ENCODE assay signal across 11 cellular contexts in the genomic region with DNA sequence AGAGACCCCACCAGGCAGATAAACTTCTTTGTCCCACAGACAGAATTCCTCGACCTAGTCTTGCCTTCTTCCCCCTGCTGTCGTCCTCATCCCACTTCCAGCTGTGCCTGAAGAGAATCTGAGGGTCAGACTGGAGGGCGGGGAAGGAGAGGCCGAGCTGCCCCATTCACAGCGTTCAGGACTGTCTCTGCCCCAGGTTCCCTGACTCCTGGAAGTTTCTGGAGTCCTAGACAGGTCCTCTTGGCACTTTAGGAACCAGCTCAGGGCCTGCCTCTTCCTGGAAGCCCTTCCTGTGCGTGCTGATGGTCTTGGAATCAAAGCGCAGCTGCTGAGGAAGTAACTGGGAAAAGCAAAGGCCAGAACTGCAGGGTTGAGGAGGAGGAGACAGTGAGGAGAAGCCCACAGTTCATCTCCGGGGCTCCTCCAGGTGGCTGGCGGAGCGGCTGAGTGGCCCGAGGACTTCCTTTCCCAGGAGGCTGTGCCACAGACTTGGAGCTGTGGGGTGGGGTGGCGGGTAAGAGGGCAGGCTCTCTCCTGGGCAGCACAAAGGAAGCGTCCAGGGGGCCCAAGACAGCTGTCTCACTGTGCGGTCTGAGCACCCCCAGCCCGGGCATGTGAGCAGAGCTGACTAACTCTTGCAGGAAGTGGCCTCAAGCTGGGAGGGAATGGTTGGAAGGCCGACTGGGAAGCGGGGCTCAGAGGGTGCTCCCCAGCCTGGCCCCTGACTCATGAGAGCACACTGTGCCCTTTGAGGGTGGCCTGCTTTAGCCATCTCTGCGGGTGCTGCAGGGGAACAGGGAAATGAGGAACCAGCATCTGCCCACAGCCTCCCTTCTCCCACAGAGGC. TPM values are rescaled to one million over a fixed set of nuclear protein-coding genes. Genes with fewer than 3 reads are reported as not detected.
DNase-seq lines count a peak whose midpoint lies in the region; ATAC-seq and TF ChIP-seq lines count a peak whose summit lies in the region.
"Had no signal": no experiment of that assay in that cellular context is flagged by ENCODE, and none has a peak within 500 bp of the region (broad histone marks: within the 10 kb centered on the region; RNA-seq: fewer than 3 reads in every experiment).

No MANE protein-coding gene starts in this region.

- H3K36me3 ChIP-seq in GM23338 (ENCODE audit: insufficient read depth), result no peaks in the 10 kb centered on the region
- H3K36me3 ChIP-seq in esophagus squamous epithelium, result no peaks in the 10 kb centered on the region

- intact Hi-C loops in esophagus squamous epithelium (cut with DNase I), result no loop called here

- TF ChIP-seq CTCF in GM23338 (conservative IDR thresholded peaks at IDR 0.05; ENCODE audit: low read depth in 2 of 2) (no peak), esophagus squamous epithelium (IDR thresholded peaks at IDR 0.05) (no peak), osteocyte (IDR thresholded peaks at IDR 0.05) (no peak)

- peak; percentile 11; the same call in 2 of the 3 replicates for ATAC-seq in GM23338
- no peak for ATAC-seq in GM21381 (IDR thresholded peaks at IDR 0.05; ENCODE audit: unreplicated experiment)
- ATAC-seq in activated naive CD4-positive, alpha-beta T cell treated with anti-CD3 and anti-CD28 coated beads, Interleukin-2, amount 50 U/mL, for 72 hours, result no peak
- ATAC-seq: natural killer cell had no signal

- no peaks in the 10 kb centered on the region for H3K9me3 ChIP-seq in esophagus squamous epithelium

- WGBS in esophagus squamous epithelium, 2 donors, result 66 to 90% methylated on average over 8 to 14 of the region's 18 CpGs

- H3K4me2 ChIP-seq in GM23338, result no peak overlapping the region

- peaks cover 41% of the 10 kb centered on the region for H3K4me1 Mint-ChIP-seq in GM23338
- peaks cover 41% of the 10 kb centered on the region for H3K4me1 Mint-ChIP-seq in osteocyte (ENCODE audit: unreplicated experiment)
- H3K4me1 Mint-ChIP-seq: natural killer cell had no signal

- H3K4me1 ChIP-seq in GM23338 (ENCODE audit: insufficient read depth), result peaks cover 10% of the 10 kb centered on the region; the same call in 1 of the 2 replicates
- peaks cover 32 to 100% (median 35%) of the 10 kb centered on the region in 3 donors for H3K4me1 ChIP-seq in esophagus squamous epithelium

- H2AFZ ChIP-seq in GM23338, result peak overlapping the region; percentile 63

- peaks cover 6% of the 10 kb centered on the region for H3K27me3 Mint-ChIP-seq in GM23338 (ENCODE audit: insufficient read depth, low read depth, poor library complexity)
- no peaks in the 10 kb centered on the region for H3K27me3 Mint-ChIP-seq in osteocyte (ENCODE audit: unreplicated experiment)

- TF ChIP-seq POLR2A in esophagus squamous epithelium (IDR thresholded peaks at IDR 0.05), result no peak

- H3K9me2 ChIP-seq in GM23338 (ENCODE audit: insufficient read depth), result no peaks in the 10 kb centered on the region

- no peaks in the 10 kb centered on the region for H4K20me1 ChIP-seq in GM23338 (replicated peaks; ENCODE audit: insufficient read depth)

- H3K79me2 ChIP-seq in GM23338 (replicated peaks; ENCODE audit: insufficient read depth), result no peaks in the 10 kb centered on the region

- H3F3A ChIP-seq in GM23338 (replicated peaks; ENCODE audit: low read depth), result 0 out of 2 replicates have a peak, but pooled peaks cover 1% of the 10 kb centered on the region

- H3K4me3 ChIP-seq in GM23338, result no peak overlapping the region
- no peak overlapping the region for H3K4me3 ChIP-seq in esophagus squamous epithelium

- no peak overlapping the region for H3K27ac ChIP-seq in GM23338 (ENCODE audit: low read depth)
- peak overlapping the region in 3 of 4 donors; percentile 43 to 93 (median 91) for H3K27ac ChIP-seq in esophagus squamous epithelium

- no peaks in the 10 kb centered on the region for H3K9me3 Mint-ChIP-seq in GM23338
- no peaks in the 10 kb centered on the region for H3K9me3 Mint-ChIP-seq in osteocyte (ENCODE audit: unreplicated experiment)
- no peaks in the 10 kb centered on the region for H3K9me3 Mint-ChIP-seq in activated naive CD4-positive, alpha-beta T cell treated with anti-CD3 and anti-CD28 coated beads, Interleukin-2, amount 50 U/mL, for 72 hours
- H3K9me3 Mint-ChIP-seq: activated naive CD4-positive, alpha-beta T cell treated with anti-CD3 and anti-CD28 coated beads for 36 hours; natural killer cell had no signal

- H3K36me3 Mint-ChIP-seq in GM23338 (ENCODE audit: low read depth), result no peaks in the 10 kb centered on the region
- no peaks in the 10 kb centered on the region for H3K36me3 Mint-ChIP-seq in osteocyte (ENCODE audit: unreplicated experiment)
- no peaks in the 10 kb centered on the region for H3K36me3 Mint-ChIP-seq in activated naive CD4-positive, alpha-beta T cell treated with anti-CD3 and anti-CD28 coated beads, Interleukin-2, amount 50 U/mL, for 72 hours
- H3K36me3 Mint-ChIP-seq: natural killer cell had no signal

- DNase-seq in GM23338 (ENCODE audit: low spot score), result no peak
- DNase-seq in RKO (ENCODE audit: low spot score), result peak; percentile 15
- DNase-seq in esophagus squamous epithelium (lab: John Stamatoyannopoulos, UW), result no peak
- DNase-seq in osteocyte (ENCODE audit: extremely low spot score, unreplicated experiment), result no peak
- DNase-seq in OCI-M1 (lab: John Stamatoyannopoulos, UW), result no peak
- DNase-seq in activated gamma-delta T cell treated with Interleukin-2 at 50 U/mL for 16 hours, result no peak
- DNase-seq in activated naive CD4-positive, alpha-beta T cell treated with anti-CD3 and anti-CD28 coated beads, Interleukin-2, amount 50 U/mL, for 72 hours (ENCODE audit: low spot score in 2 of 2), result no peak
- DNase-seq: activated naive CD4-positive, alpha-beta T cell treated with anti-CD3 and anti-CD28 coated beads for 36 hours; natural killer cell; NCI-H2171 had no signal

- H3K27ac Mint-ChIP-seq in GM23338, result no peak overlapping the region
- H3K27ac Mint-ChIP-seq in osteocyte (ENCODE audit: unreplicated experiment), result peak overlapping the region; percentile 69
- peak overlapping the region in 1 of 2 donors; percentile 29 for H3K27ac Mint-ChIP-seq in activated naive CD4-positive, alpha-beta T cell treated with anti-CD3 and anti-CD28 coated beads, Interleukin-2, amount 50 U/mL, for 72 hours
- H3K27ac Mint-ChIP-seq: activated naive CD4-positive, alpha-beta T cell treated with anti-CD3 and anti-CD28 coated beads for 36 hours; natural killer cell had no signal

- H3K27me3 ChIP-seq in GM23338 (ENCODE audit: insufficient read depth), result no peaks in the 10 kb centered on the region
- H3K27me3 ChIP-seq in esophagus squamous epithelium, result no peaks in the 10 kb centered on the region

- H3K4me3 Mint-ChIP-seq in GM23338 (no peak overlapping the region), osteocyte (ENCODE audit: unreplicated experiment) (no peak overlapping the region)
- H3K4me3 Mint-ChIP-seq: activated naive CD4-positive, alpha-beta T cell treated with anti-CD3 and anti-CD28 coated beads for 36 hours; natural killer cell had no signal

TF ChIP-seq in GM23338, 12 proteins besides CTCF, POLR2A, EP300 and RAD21 (continues in another document):
- TF ChIP-seq ZNF114 (CRISPR knock-in tag; IDR thresholded peaks at IDR 0.05) (no peak), STAT1 (IDR thresholded peaks at IDR 0.05; ENCODE audit: unreplicated experiment) (no peak), POLR2AphosphoS5 (IDR thresholded peaks at IDR 0.05; ENCODE audit: low read depth) (no peak), ZNF331 (CRISPR knock-in tag; IDR thresholded peaks at IDR 0.05; ENCODE audit: low read depth) (no peak), CREB1 (CRISPR knock-in tag; IDR thresholded peaks at IDR 0.05; ENCODE audit: low read depth) (no peak), EZH2phosphoT487 (IDR thresholded peaks at IDR 0.05; ENCODE audit: unreplicated experiment) (no peak)
- TF ChIP-seq, protein P1, sequence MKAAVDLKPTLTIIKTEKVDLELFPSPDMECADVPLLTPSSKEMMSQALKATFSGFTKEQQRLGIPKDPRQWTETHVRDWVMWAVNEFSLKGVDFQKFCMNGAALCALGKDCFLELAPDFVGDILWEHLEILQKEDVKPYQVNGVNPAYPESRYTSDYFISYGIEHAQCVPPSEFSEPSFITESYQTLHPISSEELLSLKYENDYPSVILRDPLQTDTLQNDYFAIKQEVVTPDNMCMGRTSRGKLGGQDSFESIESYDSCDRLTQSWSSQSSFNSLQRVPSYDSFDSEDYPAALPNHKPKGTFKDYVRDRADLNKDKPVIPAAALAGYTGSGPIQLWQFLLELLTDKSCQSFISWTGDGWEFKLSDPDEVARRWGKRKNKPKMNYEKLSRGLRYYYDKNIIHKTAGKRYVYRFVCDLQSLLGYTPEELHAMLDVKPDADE (IDR thresholded peaks at IDR 0.05), result no peak
- TF ChIP-seq, protein P2, sequence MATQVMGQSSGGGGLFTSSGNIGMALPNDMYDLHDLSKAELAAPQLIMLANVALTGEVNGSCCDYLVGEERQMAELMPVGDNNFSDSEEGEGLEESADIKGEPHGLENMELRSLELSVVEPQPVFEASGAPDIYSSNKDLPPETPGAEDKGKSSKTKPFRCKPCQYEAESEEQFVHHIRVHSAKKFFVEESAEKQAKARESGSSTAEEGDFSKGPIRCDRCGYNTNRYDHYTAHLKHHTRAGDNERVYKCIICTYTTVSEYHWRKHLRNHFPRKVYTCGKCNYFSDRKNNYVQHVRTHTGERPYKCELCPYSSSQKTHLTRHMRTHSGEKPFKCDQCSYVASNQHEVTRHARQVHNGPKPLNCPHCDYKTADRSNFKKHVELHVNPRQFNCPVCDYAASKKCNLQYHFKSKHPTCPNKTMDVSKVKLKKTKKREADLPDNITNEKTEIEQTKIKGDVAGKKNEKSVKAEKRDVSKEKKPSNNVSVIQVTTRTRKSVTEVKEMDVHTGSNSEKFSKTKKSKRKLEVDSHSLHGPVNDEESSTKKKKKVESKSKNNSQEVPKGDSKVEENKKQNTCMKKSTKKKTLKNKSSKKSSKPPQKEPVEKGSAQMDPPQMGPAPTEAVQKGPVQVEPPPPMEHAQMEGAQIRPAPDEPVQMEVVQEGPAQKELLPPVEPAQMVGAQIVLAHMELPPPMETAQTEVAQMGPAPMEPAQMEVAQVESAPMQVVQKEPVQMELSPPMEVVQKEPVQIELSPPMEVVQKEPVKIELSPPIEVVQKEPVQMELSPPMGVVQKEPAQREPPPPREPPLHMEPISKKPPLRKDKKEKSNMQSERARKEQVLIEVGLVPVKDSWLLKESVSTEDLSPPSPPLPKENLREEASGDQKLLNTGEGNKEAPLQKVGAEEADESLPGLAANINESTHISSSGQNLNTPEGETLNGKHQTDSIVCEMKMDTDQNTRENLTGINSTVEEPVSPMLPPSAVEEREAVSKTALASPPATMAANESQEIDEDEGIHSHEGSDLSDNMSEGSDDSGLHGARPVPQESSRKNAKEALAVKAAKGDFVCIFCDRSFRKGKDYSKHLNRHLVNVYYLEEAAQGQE (IDR thresholded peaks at IDR 0.05; ENCODE audit: unreplicated experiment), result no peak

RNA-seq across cellular contexts. Expression of a gene that starts 39.5 kb away (rescaled TPM):
- total RNA-seq in GM23338 (2014; rRNA removed; shearing (Covaris generic)), result 40.6 and 43.0 TPM in 2 replicates
- polyA plus RNA-seq in GM23338 (2016; fragmentation: Nextera tagmentation; extraction: Ambion mirVana), result 16.1 and 16.6 TPM in 2 replicates
- 100 to 1,000 TPM; 355 to 757 (median 496) TPM for total RNA-seq in esophagus squamous epithelium
- 11.1 and 11.6 TPM in 2 replicates for total RNA-seq in osteocyte
- total RNA-seq in activated naive CD4-positive, alpha-beta T cell treated with anti-CD3 and anti-CD28 coated beads, Interleukin-2, amount 50 U/mL, for 72 hours, result under 1 TPM; 0.11 to 0.41 TPM
